In the genomic region with DNA sequence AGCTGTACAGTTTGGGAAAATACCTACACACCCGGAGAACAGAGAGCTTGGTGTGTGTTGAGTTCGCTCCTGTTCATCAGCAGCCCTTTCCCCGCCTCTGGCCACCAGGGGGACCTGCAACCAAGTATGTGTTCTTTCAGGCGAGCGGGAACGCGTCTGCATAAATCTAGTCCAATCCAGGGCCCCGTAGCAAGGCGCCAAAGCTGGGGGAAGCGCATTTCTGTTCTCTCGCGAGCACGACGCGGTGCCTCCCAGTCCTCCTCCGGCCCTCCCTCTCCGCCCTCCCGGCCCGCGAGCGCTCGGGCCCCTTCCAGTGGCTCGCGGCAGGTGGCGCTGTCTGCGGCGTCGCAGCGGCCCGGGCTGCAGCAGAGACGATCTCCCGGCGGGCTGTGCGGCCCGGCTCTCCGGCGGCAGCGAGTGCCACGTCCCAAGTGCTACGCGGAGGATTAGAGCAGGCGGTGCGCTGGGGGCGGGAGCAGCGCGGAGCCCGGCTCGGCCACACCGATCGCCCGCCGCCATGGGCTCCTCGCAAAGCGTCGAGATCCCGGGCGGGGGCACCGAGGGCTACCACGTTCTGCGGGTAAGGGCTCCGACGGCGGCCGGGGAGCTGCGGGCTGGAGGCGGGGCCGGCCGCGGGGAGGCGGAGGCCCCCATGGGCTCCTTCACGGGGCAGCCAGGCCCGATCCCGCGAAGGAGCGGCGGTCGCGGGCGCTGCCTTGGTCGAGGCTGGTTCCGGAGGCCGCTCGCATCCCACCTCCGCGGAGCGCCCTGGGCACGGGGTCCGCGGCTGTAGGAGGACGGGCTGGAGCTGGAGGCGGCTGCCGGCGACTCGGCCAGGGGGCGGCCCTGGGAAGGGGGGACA, we compare ENCODE assay signal across 1 cellular context.
A peak's percentile ranks its signal among the peaks of the same experiment; 100 is the strongest.
TF ChIP-seq lines count a peak whose summit lies in the region.

Gene GORASP2, plus strand, starts transcription at position 430 of the 862 bp plus-strand sequence. Its CDS starts 88 bp downstream, at position 518.

TF ChIP-seq in GM12878, 131 proteins besides CTCF, POLR2A, EP300 and RAD21 (continued from another document):
- TF ChIP-seq SKIL (IDR thresholded peaks at IDR 0.05; ENCODE audit: low read depth, poor library complexity, severe bottlenecking), result peak; percentile 54
- peak; percentile 48; the same call in 1 of the 2 replicates for TF ChIP-seq SMC3 (IDR thresholded peaks at IDR 0.05; ENCODE audit: borderline replicate concordance, low read length)
- TF ChIP-seq IKZF2 (IDR thresholded peaks at IDR 0.05), result no peak; a peak in 2 of 4 replicates
- peak; percentile 83; the same call in 1 of the 2 replicates for TF ChIP-seq GATAD2B (conservative IDR thresholded peaks at IDR 0.05; ENCODE audit: low read depth)
- peak; percentile 92 for TF ChIP-seq POLR2AphosphoS5 (IDR thresholded peaks at IDR 0.05; ENCODE audit: low read length)
- TF ChIP-seq SIN3A (IDR thresholded peaks at IDR 0.05; ENCODE audit: low read depth, low read length), result peak; percentile 81; the same call in 1 of the 2 replicates
- peak; percentile 90 for TF ChIP-seq DPF2 (IDR thresholded peaks at IDR 0.05)
- TF ChIP-seq FOS (IDR thresholded peaks at IDR 0.05; ENCODE audit: borderline replicate concordance, extremely low read depth, insufficient read length), result no peak
- peak; percentile 70 to 83; a peak in 3 of 4 replicates for TF ChIP-seq BHLHE40 (IDR thresholded peaks at IDR 0.05; ENCODE audit: borderline replicate concordance in 1 of 2, low read depth in 2 of 2, low read length in 1 of 2)
- TF ChIP-seq SPI1 (IDR thresholded peaks at IDR 0.05; ENCODE audit: borderline replicate concordance, insufficient read depth, low read depth, low read length), result no peak
- peak; percentile 77 for TF ChIP-seq YY1 (IDR thresholded peaks at IDR 0.05; ENCODE audit: low read depth, low read length)
- peak; percentile 81 for TF ChIP-seq ZNF687 (IDR thresholded peaks at IDR 0.05)
- TF ChIP-seq SMAD5 (IDR thresholded peaks at IDR 0.05; ENCODE audit: low read depth), result no peak
- peak; percentile 67; the same call in 1 of the 2 replicates for TF ChIP-seq IRF5 (IDR thresholded peaks at IDR 0.05; ENCODE audit: borderline replicate concordance)
- peak; percentile 35 for TF ChIP-seq RELA (IDR thresholded peaks at IDR 0.05; ENCODE audit: borderline replicate concordance, partially characterized antibody)
- no peak; the same call in none of the 2 replicates for TF ChIP-seq RUNX3 (IDR thresholded peaks at IDR 0.05; ENCODE audit: low read length)
- TF ChIP-seq CREB1 (IDR thresholded peaks at IDR 0.05; ENCODE audit: low read depth), result peak; percentile 89
- no peak for TF ChIP-seq CUX1 (IDR thresholded peaks at IDR 0.05; ENCODE audit: insufficient replicate concordance, low read depth, low read length)
- TF ChIP-seq SMAD1 (IDR thresholded peaks at IDR 0.05; ENCODE audit: low read depth, partially characterized antibody), result no peak
- TF ChIP-seq MYC (IDR thresholded peaks at IDR 0.05; ENCODE audit: insufficient read depth, insufficient read length, insufficient replicate concordance, low read length, severe bottlenecking), result peak; percentile 78
- TF ChIP-seq, protein P1, sequence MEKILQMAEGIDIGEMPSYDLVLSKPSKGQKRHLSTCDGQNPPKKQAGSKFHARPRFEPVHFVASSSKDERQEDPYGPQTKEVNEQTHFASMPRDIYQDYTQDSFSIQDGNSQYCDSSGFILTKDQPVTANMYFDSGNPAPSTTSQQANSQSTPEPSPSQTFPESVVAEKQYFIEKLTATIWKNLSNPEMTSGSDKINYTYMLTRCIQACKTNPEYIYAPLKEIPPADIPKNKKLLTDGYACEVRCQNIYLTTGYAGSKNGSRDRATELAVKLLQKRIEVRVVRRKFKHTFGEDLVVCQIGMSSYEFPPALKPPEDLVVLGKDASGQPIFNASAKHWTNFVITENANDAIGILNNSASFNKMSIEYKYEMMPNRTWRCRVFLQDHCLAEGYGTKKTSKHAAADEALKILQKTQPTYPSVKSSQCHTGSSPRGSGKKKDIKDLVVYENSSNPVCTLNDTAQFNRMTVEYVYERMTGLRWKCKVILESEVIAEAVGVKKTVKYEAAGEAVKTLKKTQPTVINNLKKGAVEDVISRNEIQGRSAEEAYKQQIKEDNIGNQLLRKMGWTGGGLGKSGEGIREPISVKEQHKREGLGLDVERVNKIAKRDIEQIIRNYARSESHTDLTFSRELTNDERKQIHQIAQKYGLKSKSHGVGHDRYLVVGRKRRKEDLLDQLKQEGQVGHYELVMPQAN (conservative IDR thresholded peaks at IDR 0.05), result peak; percentile 94
- no peak for TF ChIP-seq SUZ12 (IDR thresholded peaks at IDR 0.05; ENCODE audit: unreplicated experiment)
- TF ChIP-seq CHD4 (IDR thresholded peaks at IDR 0.05), result no peak
- peak; percentile 89 for TF ChIP-seq FOXM1 (IDR thresholded peaks at IDR 0.05; ENCODE audit: low read depth, low read length)
- TF ChIP-seq NFIC (IDR thresholded peaks at IDR 0.05; ENCODE audit: low read depth, low read length), result no peak
- TF ChIP-seq POU2F2 (IDR thresholded peaks at IDR 0.05; ENCODE audit: borderline replicate concordance, low read depth, low read length), result peak; percentile 92
- no peak for TF ChIP-seq ZZZ3 (IDR thresholded peaks at IDR 0.05; ENCODE audit: control insufficient read depth, insufficient read length, low read depth)
- peak; percentile 53; the same call in 1 of the 2 replicates for TF ChIP-seq REST (IDR thresholded peaks at IDR 0.05; ENCODE audit: low read depth, low read length)
